ENCODE assay signal across 29 cellular contexts in the genomic region with DNA sequence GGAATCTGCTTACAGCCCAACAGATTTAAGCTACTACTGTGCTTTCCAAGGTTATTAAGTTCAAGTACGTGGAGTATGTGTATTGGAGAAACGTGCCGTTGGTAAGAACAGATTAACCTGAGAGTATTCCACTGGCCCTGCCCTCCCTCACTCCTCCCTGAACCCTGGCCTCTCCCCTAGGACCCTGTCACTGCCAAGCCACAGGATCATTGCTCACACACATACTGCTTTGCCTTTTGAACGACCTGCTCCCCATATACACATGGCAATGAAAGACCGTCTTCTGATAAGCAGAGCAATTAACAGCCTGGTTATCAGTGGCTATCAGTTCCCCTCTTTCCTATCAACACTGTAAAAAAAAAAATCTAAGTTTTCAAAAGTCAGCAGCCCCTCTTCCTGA.
"Had no signal": no experiment of that assay in that cellular context is flagged by ENCODE, and none has a peak within 500 bp of the region (broad histone marks: within the 10 kb centered on the region; RNA-seq: fewer than 3 reads in every experiment).

No MANE protein-coding gene starts in this region.

- H3K4me1 ChIP-seq: testis, transverse colon, upper lobe of left lung, uterus had no signal

- H3K4me3 Mint-ChIP-seq: immature natural killer cell; naive thymus-derived CD4-positive, alpha-beta T cell; natural killer cell treated with Interleukin-12 subunit alpha and Interleukin-12 subunit beta and Interleukin-15 and Interleukin-18, amount 100 ng/mL, for 72 hours; neural crest cell; stimulated activated naive B cell treated with anti-CD40 and anti-IgM and Interleukin-4, amounts not matched to agents 10 μg/mL and 1 μg/mL and 100 μg/mL, for 72 hours had no signal

- H3K4me3 ChIP-seq: left ventricle myocardium inferior, lung, mucosa of descending colon, ovary, right atrium auricular region, right lobe of liver, stomach, testis, thyroid gland, transverse colon, upper lobe of left lung, uterus had no signal

- H3K9me3 ChIP-seq: left ventricle myocardium inferior, mucosa of descending colon, ovary, right atrium auricular region, right lobe of liver, stomach, testis, thyroid gland, transverse colon, upper lobe of left lung, uterus had no signal

- DNase-seq: hypothalamus; immature natural killer cell; kidney; left colon; left ventricle myocardium inferior; midbrain; mucosa of descending colon; naive thymus-derived CD4-positive, alpha-beta T cell; occipital lobe; ovary; right lobe of liver; stimulated activated CD4-positive, alpha-beta T cell treated with anti-CD3 and anti-CD28 coated beads, Interleukin-12 subunit alpha, Interleukin-12 subunit beta, amount 100 ng/mL, for 4 hours; stimulated activated CD4-positive, alpha-beta T cell treated with anti-CD3 and anti-CD28 coated beads, Interleukin-15, amount 100 ng/mL, for 24 hours; stimulated activated CD4-positive, alpha-beta T cell treated with anti-CD3 and anti-CD28 coated beads, Interleukin-2, amount 100 ng/mL, for 24 hours; stimulated activated CD4-positive, alpha-beta T cell treated with anti-CD3 and anti-CD28 coated beads, Interleukin-4, amount 100 ng/mL, for 1 hour; stimulated activated naive B cell treated with anti-CD40 and anti-IgM and Interleukin-4, amounts not matched to agents 10 μg/mL and 1 μg/mL and 100 μg/mL, for 72 hours; stimulated activated naive CD8-positive, alpha-beta T cell treated with anti-CD3 and anti-CD28 coated beads, Interleukin-15, Interleukin-2, amounts not matched to agents 100 U/mL and 50 U/mL, for 24 hours; stomach; testis; thyroid gland; transverse colon; upper lobe of left lung; uterus had no signal

- H3K36me3 ChIP-seq: left ventricle myocardium inferior, ovary, right atrium auricular region, right lobe of liver, stomach, thyroid gland, transverse colon, upper lobe of left lung, uterus had no signal

- H3K9me3 Mint-ChIP-seq: immature natural killer cell; natural killer cell treated with Interleukin-12 subunit alpha and Interleukin-12 subunit beta and Interleukin-15 and Interleukin-18, amount 100 ng/mL, for 72 hours; neural crest cell; stimulated activated naive B cell treated with anti-CD40 and anti-IgM and Interleukin-4, amounts not matched to agents 10 μg/mL and 1 μg/mL and 100 μg/mL, for 72 hours had no signal

- H3K27me3 ChIP-seq: ovary, right atrium auricular region, right lobe of liver, stomach, testis, thyroid gland, transverse colon, upper lobe of left lung, uterus had no signal

- H3K27ac Mint-ChIP-seq: immature natural killer cell; naive thymus-derived CD4-positive, alpha-beta T cell; natural killer cell treated with Interleukin-12 subunit alpha and Interleukin-12 subunit beta and Interleukin-15 and Interleukin-18, amount 100 ng/mL, for 72 hours; progenitor cell of endocrine pancreas; stimulated activated naive B cell treated with anti-CD40 and anti-IgM and Interleukin-4, amounts not matched to agents 10 μg/mL and 1 μg/mL and 100 μg/mL, for 72 hours had no signal

- FAIRE-seq: islet of Langerhans, kidney had no signal

- H3K36me3 Mint-ChIP-seq: immature natural killer cell; naive thymus-derived CD4-positive, alpha-beta T cell; natural killer cell treated with Interleukin-12 subunit alpha and Interleukin-12 subunit beta and Interleukin-15 and Interleukin-18, amount 100 ng/mL, for 72 hours; stimulated activated naive B cell treated with anti-CD40 and anti-IgM and Interleukin-4, amounts not matched to agents 10 μg/mL and 1 μg/mL and 100 μg/mL, for 72 hours had no signal

- H3K27ac ChIP-seq: left ventricle myocardium inferior, ovary, right atrium auricular region, right lobe of liver, stomach, testis, thyroid gland, transverse colon, upper lobe of left lung, uterus had no signal

- H3K4me1 Mint-ChIP-seq: immature natural killer cell; naive thymus-derived CD4-positive, alpha-beta T cell; neural crest cell; stimulated activated naive B cell treated with anti-CD40 and anti-IgM and Interleukin-4, amounts not matched to agents 10 μg/mL and 1 μg/mL and 100 μg/mL, for 72 hours had no signal
